Comparison of ENCODE assay signal across 22 cellular contexts in the genomic region with DNA sequence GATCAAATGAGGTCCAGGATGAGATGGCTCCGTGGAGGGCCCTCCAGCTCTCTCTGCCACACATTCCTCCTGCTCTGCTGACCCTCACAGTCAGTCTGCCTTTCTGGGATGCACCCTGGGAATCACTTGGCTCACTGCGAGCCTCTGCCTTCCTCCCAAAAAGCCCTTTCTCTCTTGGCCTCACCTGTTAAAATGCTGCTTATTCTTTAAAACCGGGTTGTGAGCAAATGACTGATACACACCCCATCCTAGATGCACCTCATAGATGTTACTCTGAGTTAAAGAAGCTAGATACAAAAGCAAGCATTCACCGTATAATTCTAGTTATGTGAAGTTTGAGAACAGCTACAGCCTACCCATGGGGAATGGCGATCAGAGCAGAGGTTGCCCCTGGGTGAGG.
DNase-seq lines count a peak whose midpoint lies in the region; ATAC-seq and TF ChIP-seq lines count a peak whose summit lies in the region.
"Had no signal": no experiment of that assay in that cellular context is flagged by ENCODE, and none has a peak within 500 bp of the region (broad histone marks: within the 10 kb centered on the region; RNA-seq: fewer than 3 reads in every experiment).

No MANE protein-coding gene starts in this region.

- H3K4me3 Mint-ChIP-seq in nephron progenitor cell, result no peak overlapping the region
- H3K4me3 Mint-ChIP-seq: B cell; CD4-positive, alpha-beta T cell; CD8-positive, alpha-beta T cell had no signal

- H3K9me3 ChIP-seq in right cardiac atrium (ENCODE audit: control insufficient read depth, low read length) (no peaks in the 10 kb centered on the region), neuronal stem cell (replicated peaks in 1 of 2; ENCODE audit: control insufficient read depth in 2 of 2, insufficient read depth in 1 of 2, low read depth in 1 of 2, low read length in 2 of 2) (no peaks in the 10 kb centered on the region), right lobe of liver (no peaks in the 10 kb centered on the region)
- H3K9me3 ChIP-seq: A549; BLaER1 treated with 17β-estradiol and CSF1 and Interleukin-3, amounts not matched to agents 10 nM and 100 nM had no signal

- H3K4me1 Mint-ChIP-seq in nephron progenitor cell, result peaks cover 42% of the 10 kb centered on the region
- H3K4me1 Mint-ChIP-seq: B cell had no signal

- no peaks in the 10 kb centered on the region for H3K79me1 ChIP-seq in neuronal stem cell (ENCODE audit: low read depth, low read length)

- H3K4me3 ChIP-seq in right cardiac atrium (ENCODE audit: low read length) (no peak overlapping the region), neuronal stem cell (ENCODE audit: low read length in 2 of 2) (no peak overlapping the region), right lobe of liver (no peak overlapping the region)
- H3K4me3 ChIP-seq: A549; BLaER1 treated with 17β-estradiol and CSF1 and Interleukin-3, amounts not matched to agents 10 nM and 100 nM; GM12878 had no signal

- no peak overlapping the region for H2AFZ ChIP-seq in neuronal stem cell (ENCODE audit: low read length)

- TF ChIP-seq CTCF in nephron progenitor cell (IDR thresholded peaks at IDR 0.05), result no peak
- TF ChIP-seq CTCF in right lobe of liver (IDR thresholded peaks at IDR 0.05), result no peak

- ATAC-seq in right cardiac atrium (no peak), HG03039 (IDR thresholded peaks at IDR 0.05; ENCODE audit: unreplicated experiment) (no peak), right lobe of liver (no peak)
- ATAC-seq: A549; CD8-positive, alpha-beta T cell; GM12878 had no signal

- TF ChIP-seq POLR2A in right lobe of liver (IDR thresholded peaks at IDR 0.05), result no peak

- H3K4ac ChIP-seq in neuronal stem cell (ENCODE audit: low read length), result no peak overlapping the region

- intact Hi-C loops in cardiac septum (cut with DNase I) (no loop called here), right cardiac atrium (cut with DNase I) (no loop called here), right lobe of liver (cut with DNase I) (no loop called here)

- peaks cover 15% of the 10 kb centered on the region for H3K27me3 Mint-ChIP-seq in nephron progenitor cell (ENCODE audit: low read depth, poor library complexity)

- H4K91ac ChIP-seq in neuronal stem cell (ENCODE audit: low read depth, low read length, poor library complexity), result no peak overlapping the region

- 70% methylated on average over 5 of the region's 5 CpGs for WGBS in right cardiac atrium
- no CpG with 5 or more reads among the region's 5 CpGs for WGBS in neuronal stem cell (ENCODE audit: extremely low coverage in 2 of 2, insufficient read length in 2 of 2, insufficient replicate concordance in 1 of 2), 2 donors
- 90% methylated on average over 5 of the region's 5 CpGs for WGBS in right lobe of liver (ENCODE audit: insufficient coverage, low coverage, low lambda C conversion rate, missing lambda C conversion rate)

- H4K8ac ChIP-seq in neuronal stem cell (ENCODE audit: low read depth, low read length), result no peak overlapping the region

- peak overlapping the region; percentile 38 for H3K23ac ChIP-seq in neuronal stem cell (ENCODE audit: low read depth, low read length, poor library complexity)

- no peak overlapping the region for H3K18ac ChIP-seq in neuronal stem cell (ENCODE audit: low read length)

- H2BK15ac ChIP-seq in neuronal stem cell (ENCODE audit: low read length), result peak overlapping the region; percentile 75

- DNase-seq in cardiac septum (ENCODE audit: low spot score) (peak; percentile 26), right cardiac atrium (no peak), nephron progenitor cell (no peak), neuronal stem cell (ENCODE audit: low spot score) (no peak), right lobe of liver (no peak)
- DNase-seq: AML-193; CD4-positive, alpha-beta T cell; CD8-positive, alpha-beta T cell; DMS 273 treated with DMSO at 0.1 percent for 48 hours; DMS153; DMS53; DMS79; DND-41; EL; GDM1 had no signal

- H2AK5ac ChIP-seq in neuronal stem cell (ENCODE audit: low read depth, low read length), result peak overlapping the region; percentile 38

- H3K14ac ChIP-seq in neuronal stem cell (ENCODE audit: low read length), result no peak overlapping the region

- H3K36me3 ChIP-seq in neuronal stem cell (replicated peaks in 1 of 2; ENCODE audit: control insufficient read depth in 2 of 2, insufficient read depth in 2 of 2, low read length in 2 of 2), result no peaks in the 10 kb centered on the region
- no peaks in the 10 kb centered on the region for H3K36me3 ChIP-seq in right lobe of liver
- H3K36me3 ChIP-seq: BLaER1 treated with 17β-estradiol and CSF1 and Interleukin-3, amounts not matched to agents 10 nM and 100 nM had no signal

- peak overlapping the region; percentile 76 for H3K27ac Mint-ChIP-seq in nephron progenitor cell
- H3K27ac Mint-ChIP-seq: B cell; CD4-positive, alpha-beta T cell; CD8-positive, alpha-beta T cell had no signal

- H3K4me2 ChIP-seq in neuronal stem cell (ENCODE audit: insufficient read depth, low read length, poor library complexity, severe bottlenecking), result no peak overlapping the region
- H3K4me2 ChIP-seq: A549; BLaER1 treated with 17β-estradiol and CSF1 and Interleukin-3, amounts not matched to agents 10 nM and 100 nM had no signal

- no peak overlapping the region for H2BK12ac ChIP-seq in neuronal stem cell (ENCODE audit: low read length)

- H3K9ac ChIP-seq in neuronal stem cell (ENCODE audit: low read depth, low read length, poor library complexity), result no peak overlapping the region
- H3K9ac ChIP-seq: BLaER1 treated with 17β-estradiol and CSF1 and Interleukin-3, amounts not matched to agents 10 nM and 100 nM had no signal

- peaks cover 18% of the 10 kb centered on the region for H3K9me3 Mint-ChIP-seq in nephron progenitor cell
- H3K9me3 Mint-ChIP-seq: CD4-positive, alpha-beta T cell; CD8-positive, alpha-beta T cell had no signal

- H2BK5ac ChIP-seq in neuronal stem cell (ENCODE audit: low read length), result no peak overlapping the region

- H2BK120ac ChIP-seq in neuronal stem cell (ENCODE audit: low read depth, low read length), result no peak overlapping the region

- H3K27me3 ChIP-seq in right cardiac atrium (ENCODE audit: control insufficient read depth, insufficient read depth) (no peaks in the 10 kb centered on the region), neuronal stem cell (ENCODE audit: control insufficient read depth in 3 of 3, insufficient read depth in 3 of 3, low read depth in 1 of 3, low read length in 3 of 3) (peaks cover 0 to 20% (median 0%) of the 10 kb centered on the region in 3 experiments), right lobe of liver (no peaks in the 10 kb centered on the region)
- H3K27me3 ChIP-seq: BLaER1 treated with 17β-estradiol and CSF1 and Interleukin-3, amounts not matched to agents 10 nM and 100 nM had no signal

- H3K4me1 ChIP-seq in right cardiac atrium (ENCODE audit: control insufficient read depth, insufficient read depth, low read length), result no peaks in the 10 kb centered on the region
- H3K4me1 ChIP-seq in neuronal stem cell (ENCODE audit: control insufficient read depth in 2 of 2, insufficient read depth in 1 of 2, low read depth in 1 of 2, low read length in 2 of 2), result peaks cover 13 to 15% of the 10 kb centered on the region in 2 donors
- peaks cover 0 to 28% (median 15%) of the 10 kb centered on the region in 4 donors for H3K4me1 ChIP-seq in right lobe of liver
- H3K4me1 ChIP-seq: BLaER1 treated with 17β-estradiol and CSF1 and Interleukin-3, amounts not matched to agents 10 nM and 100 nM had no signal

- H3K27ac ChIP-seq in right cardiac atrium (ENCODE audit: low read length) (no peak overlapping the region), neuronal stem cell (replicated peaks; ENCODE audit: low read length) (no peak overlapping the region), right lobe of liver (no peak overlapping the region)
- H3K27ac ChIP-seq: 22Rv1; A549; BLaER1 treated with 17β-estradiol and CSF1 and Interleukin-3, amounts not matched to agents 10 nM and 100 nM; C4-2B had no signal

- H3K36me3 Mint-ChIP-seq in nephron progenitor cell (ENCODE audit: low read depth), result peaks cover 13% of the 10 kb centered on the region
- H3K36me3 Mint-ChIP-seq: CD8-positive, alpha-beta T cell had no signal
